In genomic region chr20:23574977-23575376, GRCh38 we compare ENCODE assay signal across 40 cellular contexts. TPM values are rescaled to one million over a fixed set of nuclear protein-coding genes. Genes with fewer than 3 reads are reported as not detected.
"Had no signal": no experiment of that assay in that cellular context is flagged by ENCODE, and none has a peak within 500 bp of the region (broad histone marks: within the 10 kb centered on the region; RNA-seq: fewer than 3 reads in every experiment).

No MANE protein-coding gene starts in this region.

- ATAC-seq: activated naive CD4-positive, alpha-beta T cell treated with anti-CD3 and anti-CD28 coated beads, Interleukin-2, amount 50 U/mL, for 72 hours; activated naive CD8-positive, alpha-beta T cell treated with anti-CD3 and anti-CD28 coated beads, Interleukin-2, amount 50 U/mL, for 24 hours; activated T-cell treated with anti-CD3 and anti-CD28 coated beads, Interleukin-2, amount 50 U/mL, for 4 hours; activated T-cell treated with anti-CD3 and anti-CD28 coated beads, Interleukin-2, amount 50 U/mL, for 72 hours; activated T-helper 17 cell treated with anti-CD3 and anti-CD28 coated beads, Interleukin-2, amount 50 U/mL, for 72 hours; body of pancreas had no signal

- H3K36me3 ChIP-seq: adrenal gland, ascending aorta, brain microvascular endothelial cell, breast epithelium, cardiac muscle cell had no signal

- H3K4me1 ChIP-seq: ascending aorta, body of pancreas, breast epithelium had no signal

- H3K4me3 ChIP-seq: adrenal gland, ascending aorta, body of pancreas, breast epithelium, cardiac muscle cell had no signal

- H3K9me3 ChIP-seq: ascending aorta, body of pancreas, breast epithelium had no signal

- H3K27ac ChIP-seq: adrenal gland, ascending aorta, body of pancreas, brain microvascular endothelial cell, breast epithelium, cardiac muscle cell had no signal

- FAIRE-seq: astrocyte, bronchial epithelial cell had no signal

- DNase-seq: activated effector memory CD4-positive, alpha-beta T cell treated with anti-CD3 and anti-CD28 coated beads, Interleukin-2, amount 50 U/mL, for 16 hours; activated effector memory CD4-positive, alpha-beta T cell treated with Interleukin-2 at 50 U/mL for 16 hours; activated gamma-delta T cell; activated gamma-delta T cell treated with Interleukin-2 at 50 U/mL for 16 hours; activated naive CD4-positive, alpha-beta T cell; activated naive CD4-positive, alpha-beta T cell treated with anti-CD3 and anti-CD28 coated beads for 36 hours; activated naive CD4-positive, alpha-beta T cell treated with anti-CD3 and anti-CD28 coated beads, Interleukin-2, amount 10 ng/mL, durations not matched to agents 7 days and 5 days; activated naive CD4-positive, alpha-beta T cell treated with anti-CD3 and anti-CD28 coated beads, Interleukin-2, amount 50 U/mL, for 16 hours; activated naive CD4-positive, alpha-beta T cell treated with Interleukin-2 at 50 U/mL for 16 hours; activated naive CD8-positive, alpha-beta T cell treated with anti-CD3 and anti-CD28 coated beads for 36 hours; activated naive CD8-positive, alpha-beta T cell treated with anti-CD3 and anti-CD28 coated beads, Interleukin-2, amount 10 ng/mL, durations not matched to agents 7 days and 5 days; activated naive CD8-positive, alpha-beta T cell treated with anti-CD3 and anti-CD28 coated beads, Interleukin-2, amount 50 U/mL, for 24 hours; activated T-cell treated with anti-CD3 and anti-CD28 coated beads, Interleukin-2, amount 50 U/mL, for 1 hour; activated T-cell treated with anti-CD3 and anti-CD28 coated beads, Interleukin-2, amount 50 U/mL, for 24 hours; activated T-cell treated with anti-CD3 and anti-CD28 coated beads, Interleukin-2, amount 50 U/mL, for 4 hours; activated T-cell treated with anti-CD3 and anti-CD28 coated beads, Interleukin-2, amount 50 U/mL, for 48 hours; activated T-cell treated with anti-CD3 and anti-CD28 coated beads, Interleukin-2, amount 50 U/mL, for 72 hours; adrenal gland; amniotic stem cell; amygdala; anterior cingulate cortex; aorta; body of pancreas; brain microvascular endothelial cell; caudate nucleus; central memory CD4-positive, alpha-beta T cell; cerebellar nuclear complex had no signal

- H3K27me3 ChIP-seq: adrenal gland, ascending aorta, body of pancreas, brain microvascular endothelial cell, breast epithelium, cardiac muscle cell had no signal

RNA-seq across cellular contexts. Expression of gene CST9L, which starts 6.7 kb away (rescaled TPM):
- total RNA-seq: activated naive CD4-positive, alpha-beta T cell treated with anti-CD3 and anti-CD28 coated beads for 36 hours; activated naive CD4-positive, alpha-beta T cell treated with anti-CD3 and anti-CD28 coated beads, Interleukin-2, amount 50 U/mL, for 72 hours; activated naive CD8-positive, alpha-beta T cell treated with anti-CD3 and anti-CD28 coated beads for 36 hours; activated naive CD8-positive, alpha-beta T cell treated with anti-CD3 and anti-CD28 coated beads, Interleukin-2, amount 10 ng/mL, durations not matched to agents 7 days and 5 days; activated T-cell treated with anti-CD3 and anti-CD28 coated beads, Interleukin-2, amount 50 U/mL, for 4 hours; activated T-cell treated with anti-CD3 and anti-CD28 coated beads, Interleukin-2, amount 50 U/mL, for 72 hours; activated T-helper 1 cell treated with anti-CD3 and anti-CD28 coated beads, Interleukin-12 subunit alpha, Interleukin-12 subunit beta, Interleukin-2, Interleukin-4 antibody, amounts not matched to agents 30 ng/mL and 10 ng/mL and 1 ng/mL, durations not matched to agents 14 hours and 24 hours and 36 hours; activated T-helper 17 cell treated with anti-CD3 and anti-CD28 coated beads, Interleukin-2, amount 50 U/mL, for 72 hours; activated T-helper 2 cell treated with anti-CD3 and anti-CD28 coated beads, Interferon-gamma antibody, Interleukin-2, Interleukin-4, amounts not matched to agents 10 μg/mL and 5 μg/mL and 100 μg/mL, durations not matched to agents 14 hours and 24 hours and 36 hours; adrenal gland; aorta; ascending aorta; astrocyte; body of pancreas; breast epithelium; bronchial epithelial cell; cardiac muscle cell; cardiac septum; cerebellum; chondrocyte had no signal
- polyA plus RNA-seq: adipose tissue, adrenal gland, aorta, cardiac muscle cell had no signal

RNA-seq across cellular contexts. Expression of gene CST9, which starts 30.7 kb away (rescaled TPM):
- total RNA-seq: activated naive CD4-positive, alpha-beta T cell treated with anti-CD3 and anti-CD28 coated beads for 36 hours; activated naive CD4-positive, alpha-beta T cell treated with anti-CD3 and anti-CD28 coated beads, Interleukin-2, amount 50 U/mL, for 72 hours; activated naive CD8-positive, alpha-beta T cell treated with anti-CD3 and anti-CD28 coated beads for 36 hours; activated naive CD8-positive, alpha-beta T cell treated with anti-CD3 and anti-CD28 coated beads, Interleukin-2, amount 10 ng/mL, durations not matched to agents 7 days and 5 days; activated T-cell treated with anti-CD3 and anti-CD28 coated beads, Interleukin-2, amount 50 U/mL, for 4 hours; activated T-cell treated with anti-CD3 and anti-CD28 coated beads, Interleukin-2, amount 50 U/mL, for 72 hours; activated T-helper 1 cell treated with anti-CD3 and anti-CD28 coated beads, Interleukin-12 subunit alpha, Interleukin-12 subunit beta, Interleukin-2, Interleukin-4 antibody, amounts not matched to agents 30 ng/mL and 10 ng/mL and 1 ng/mL, durations not matched to agents 14 hours and 24 hours and 36 hours; activated T-helper 17 cell treated with anti-CD3 and anti-CD28 coated beads, Interleukin-2, amount 50 U/mL, for 72 hours; activated T-helper 2 cell treated with anti-CD3 and anti-CD28 coated beads, Interferon-gamma antibody, Interleukin-2, Interleukin-4, amounts not matched to agents 10 μg/mL and 5 μg/mL and 100 μg/mL, durations not matched to agents 14 hours and 24 hours and 36 hours; adrenal gland; aorta; ascending aorta; astrocyte; bronchial epithelial cell; cardiac muscle cell; cardiac septum; cerebellum; chondrocyte had no signal
- polyA plus RNA-seq: adipose tissue, adrenal gland, aorta, cardiac muscle cell had no signal
